ENCODE assay signal across 18 cellular contexts in genomic region chr12:52242442-52243263, GRCh38. TPM values are rescaled to one million over a fixed set of nuclear protein-coding genes. Genes with fewer than 3 reads are reported as not detected.
A peak's percentile ranks its signal among the peaks of the same experiment; 100 is the strongest.
DNase-seq lines count a peak whose midpoint lies in the region; TF ChIP-seq lines count a peak whose summit lies in the region.
"Had no signal": no experiment of that assay in that cellular context is flagged by ENCODE, and none has a peak within 500 bp of the region (broad histone marks: within the 10 kb centered on the region; RNA-seq: fewer than 3 reads in every experiment).

No MANE protein-coding gene starts in this region.

- H3K27ac Mint-ChIP-seq in CD14-positive monocyte, result peak overlapping the region in 6 of 7 donors; percentile 11 to 96 (median 78)
- peak overlapping the region; percentile 61 for H3K27ac Mint-ChIP-seq in activated T-helper 1 cell treated with anti-CD3 and anti-CD28 coated beads, Interleukin-12 subunit alpha, Interleukin-12 subunit beta, Interleukin-2, Interleukin-4 antibody, amounts not matched to agents 30 ng/mL and 10 ng/mL and 1 ng/mL, durations not matched to agents 14 hours and 24 hours and 36 hours

- peak overlapping the region; percentile 1; the same call in 1 of the 2 replicates for H3K27ac ChIP-seq in 22Rv1
- H3K27ac ChIP-seq: cardiac muscle cell, dorsolateral prefrontal cortex, neutrophil had no signal

- H3K27me3 Mint-ChIP-seq in CD14-positive monocyte (ENCODE audit: low read depth in 3 of 3), result peaks cover 8 to 21% (median 21%) of the 10 kb centered on the region in 3 donors
- H3K27me3 Mint-ChIP-seq in activated T-helper 1 cell treated with anti-CD3 and anti-CD28 coated beads, Interleukin-12 subunit alpha, Interleukin-12 subunit beta, Interleukin-2, Interleukin-4 antibody, amounts not matched to agents 30 ng/mL and 10 ng/mL and 1 ng/mL, durations not matched to agents 14 hours and 24 hours and 36 hours (ENCODE audit: insufficient read depth), result peaks cover 5% of the 10 kb centered on the region

- intact Hi-C loops in CD14-positive monocyte (cut with micrococcal nuclease), result no loop called here
- intact Hi-C loops in activated T-helper 1 cell treated with anti-CD3 and anti-CD28 coated beads, Interleukin-12 subunit alpha, Interleukin-12 subunit beta, Interleukin-2, Interleukin-4 antibody, amounts not matched to agents 30 ng/mL and 10 ng/mL and 1 ng/mL, durations not matched to agents 14 hours and 24 hours and 36 hours (cut with micrococcal nuclease), result loop anchor here (1.0 to 5.0 kb wide), 2 partner anchors 8 to 270 kb away; no protein-coding TSS in a partner anchor

- H3K36me3 Mint-ChIP-seq in CD14-positive monocyte, result peaks cover 0 to 6% of the 10 kb centered on the region in 2 donors
- H3K36me3 Mint-ChIP-seq in activated T-helper 1 cell treated with anti-CD3 and anti-CD28 coated beads, Interleukin-12 subunit alpha, Interleukin-12 subunit beta, Interleukin-2, Interleukin-4 antibody, amounts not matched to agents 30 ng/mL and 10 ng/mL and 1 ng/mL, durations not matched to agents 14 hours and 24 hours and 36 hours (ENCODE audit: low read depth), result peaks cover 14% of the 10 kb centered on the region

- peaks cover 33% of the 10 kb centered on the region for H3K4me1 Mint-ChIP-seq in CD14-positive monocyte
- H3K4me1 Mint-ChIP-seq in activated T-helper 1 cell treated with anti-CD3 and anti-CD28 coated beads, Interleukin-12 subunit alpha, Interleukin-12 subunit beta, Interleukin-2, Interleukin-4 antibody, amounts not matched to agents 30 ng/mL and 10 ng/mL and 1 ng/mL, durations not matched to agents 14 hours and 24 hours and 36 hours (ENCODE audit: low read depth), result peaks cover 62% of the 10 kb centered on the region

- no peak overlapping the region for H3K4me3 Mint-ChIP-seq in CD14-positive monocyte
- H3K4me3 Mint-ChIP-seq in activated T-helper 1 cell treated with anti-CD3 and anti-CD28 coated beads, Interleukin-12 subunit alpha, Interleukin-12 subunit beta, Interleukin-2, Interleukin-4 antibody, amounts not matched to agents 30 ng/mL and 10 ng/mL and 1 ng/mL, durations not matched to agents 14 hours and 24 hours and 36 hours, result peak overlapping the region; percentile 22
- H3K4me3 Mint-ChIP-seq: activated T-cell treated with anti-CD3 and anti-CD28 coated beads, Interleukin-2, amount 50 U/mL, for 4 hours had no signal

- DNase-seq in CD14-positive monocyte (ENCODE audit: low spot score), result no peak
- DNase-seq in activated T-helper 1 cell treated with anti-CD3 and anti-CD28 coated beads, Interleukin-12 subunit alpha, Interleukin-12 subunit beta, Interleukin-2, Interleukin-4 antibody, amounts not matched to agents 30 ng/mL and 10 ng/mL and 1 ng/mL, durations not matched to agents 14 hours and 24 hours and 36 hours (ENCODE audit: low spot score), result no peak
- DNase-seq in mesenteric fat pad (ENCODE audit: low spot score), result peak; percentile 74
- no peak for DNase-seq in activated naive CD4-positive, alpha-beta T cell treated with Interleukin-2 at 50 U/mL for 16 hours
- no peak for DNase-seq in NCI-H2029 treated with DMSO at 0.1 percent for 48 hours (lab: John Stamatoyannopoulos, UW)
- DNase-seq in NCI-H1436 (lab: John Stamatoyannopoulos, UW), result no peak
- DNase-seq in amygdala (lab: John Stamatoyannopoulos, UW), result no peak
- DNase-seq: activated T-cell treated with anti-CD3 and anti-CD28 coated beads, Interleukin-2, amount 50 U/mL, for 4 hours; erythroblast; left lung; NCI-H1417 treated with DMSO at 0.1 percent for 48 hours; right cardiac atrium; stimulated activated naive CD8-positive, alpha-beta T cell treated with anti-CD3 and anti-CD28 coated beads, Interleukin-15, Interleukin-2, amounts not matched to agents 100 U/mL and 50 U/mL, for 24 hours had no signal

- H3K9me3 Mint-ChIP-seq in CD14-positive monocyte, result peaks cover 0 to 4% (median 0%) of the 10 kb centered on the region in 7 donors
- H3K9me3 Mint-ChIP-seq in activated T-helper 1 cell treated with anti-CD3 and anti-CD28 coated beads, Interleukin-12 subunit alpha, Interleukin-12 subunit beta, Interleukin-2, Interleukin-4 antibody, amounts not matched to agents 30 ng/mL and 10 ng/mL and 1 ng/mL, durations not matched to agents 14 hours and 24 hours and 36 hours, result no peaks in the 10 kb centered on the region
- H3K9me3 Mint-ChIP-seq: activated T-cell treated with anti-CD3 and anti-CD28 coated beads, Interleukin-2, amount 50 U/mL, for 4 hours had no signal

- TF ChIP-seq CTCF in 22Rv1 (IDR thresholded peaks at IDR 0.05), result no peak
- no peak for TF ChIP-seq CTCF in CD14-positive monocyte (IDR thresholded peaks at IDR 0.05)

RNA-seq across cellular contexts. Expression of gene KRT7, which starts 9.6 kb away (rescaled TPM):
- 1 to 10 TPM in 1 of 2 donors, not detected in 1; 2.7 TPM for polyA plus RNA-seq in CD14-positive monocyte
- total RNA-seq in activated T-helper 1 cell treated with anti-CD3 and anti-CD28 coated beads, Interleukin-12 subunit alpha, Interleukin-12 subunit beta, Interleukin-2, Interleukin-4 antibody, amounts not matched to agents 30 ng/mL and 10 ng/mL and 1 ng/mL, durations not matched to agents 14 hours and 24 hours and 36 hours, result 15.5 and 21.2 TPM in 2 replicates
- total RNA-seq in mesenteric fat pad, result 11.7 TPM

RNA-seq across cellular contexts. Expression of gene KRT86, which starts 31.8 kb away (rescaled TPM):
- not detected for polyA plus RNA-seq in CD14-positive monocyte
- 0.73 and 0.93 TPM in 2 replicates for total RNA-seq in activated T-helper 1 cell treated with anti-CD3 and anti-CD28 coated beads, Interleukin-12 subunit alpha, Interleukin-12 subunit beta, Interleukin-2, Interleukin-4 antibody, amounts not matched to agents 30 ng/mL and 10 ng/mL and 1 ng/mL, durations not matched to agents 14 hours and 24 hours and 36 hours
- not detected for total RNA-seq in mesenteric fat pad
- total RNA-seq: activated T-cell treated with anti-CD3 and anti-CD28 coated beads, Interleukin-2, amount 50 U/mL, for 4 hours; cardiac muscle cell; right cardiac atrium; urinary bladder had no signal
- polyA plus RNA-seq: right cardiac atrium had no signal

RNA-seq across cellular contexts. Expression of gene KRT81, which starts 48.7 kb away (rescaled TPM):
- not detected for polyA plus RNA-seq in CD14-positive monocyte
- total RNA-seq in activated T-helper 1 cell treated with anti-CD3 and anti-CD28 coated beads, Interleukin-12 subunit alpha, Interleukin-12 subunit beta, Interleukin-2, Interleukin-4 antibody, amounts not matched to agents 30 ng/mL and 10 ng/mL and 1 ng/mL, durations not matched to agents 14 hours and 24 hours and 36 hours, result not detected in 2 replicates
- not detected for total RNA-seq in mesenteric fat pad
- total RNA-seq: cardiac muscle cell, left lung, right cardiac atrium, urinary bladder had no signal
- polyA plus RNA-seq: cardiac muscle cell, right cardiac atrium, urinary bladder had no signal

RNA-seq across cellular contexts. Expression of gene KRT80, which starts 50.8 kb away (rescaled TPM):
- under 1 TPM; 0.18 to 0.52 TPM for polyA plus RNA-seq in CD14-positive monocyte
- total RNA-seq in activated T-helper 1 cell treated with anti-CD3 and anti-CD28 coated beads, Interleukin-12 subunit alpha, Interleukin-12 subunit beta, Interleukin-2, Interleukin-4 antibody, amounts not matched to agents 30 ng/mL and 10 ng/mL and 1 ng/mL, durations not matched to agents 14 hours and 24 hours and 36 hours, result not detected in 2 replicates
- not detected for total RNA-seq in mesenteric fat pad
- total RNA-seq: cardiac muscle cell had no signal
- polyA plus RNA-seq: cardiac muscle cell had no signal
